In the genomic region with DNA sequence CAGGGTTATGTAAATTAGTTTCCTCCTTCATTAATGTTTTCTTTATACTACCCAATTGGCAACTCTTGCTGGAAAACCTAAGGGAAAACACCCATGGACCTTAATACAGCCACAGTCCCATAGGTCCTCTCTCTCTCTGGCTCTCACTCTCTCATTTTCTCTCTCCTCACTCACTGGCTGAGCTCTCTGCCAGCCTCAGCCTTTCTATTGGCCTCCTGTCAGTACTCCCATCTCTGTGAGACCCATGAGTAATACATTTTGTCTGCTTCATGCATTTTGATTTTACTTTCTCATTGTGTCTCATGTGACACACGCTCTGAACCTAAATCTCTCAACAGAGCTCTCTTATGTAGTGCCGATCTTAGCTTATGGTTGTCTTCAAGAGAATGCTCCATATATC, we compare ENCODE assay signal across 22 cellular contexts.
DNase-seq lines count a peak whose midpoint lies in the region; ATAC-seq and TF ChIP-seq lines count a peak whose summit lies in the region.
"Had no signal": no experiment of that assay in that cellular context is flagged by ENCODE, and none has a peak within 500 bp of the region (broad histone marks: within the 10 kb centered on the region; RNA-seq: fewer than 3 reads in every experiment).

No MANE protein-coding gene starts in this region.

- no peak overlapping the region for H3K27ac Mint-ChIP-seq in neural progenitor cell
- H3K27ac Mint-ChIP-seq: B cell; CD4-positive, CD25-positive, alpha-beta regulatory T cell had no signal

- H3K9me3 ChIP-seq in neural progenitor cell (ENCODE audit: low read depth) (no peaks in the 10 kb centered on the region), aorta (ENCODE audit: control insufficient read depth, low read length) (no peaks in the 10 kb centered on the region), HAP-1 (no peaks in the 10 kb centered on the region)

- no peak for TF ChIP-seq CTCF in neural progenitor cell (IDR thresholded peaks at IDR 0.05)

- no peak overlapping the region for H3K4me3 ChIP-seq in neural progenitor cell
- H3K4me3 ChIP-seq in aorta (ENCODE audit: low read length in 2 of 2) = no peak overlapping the region
- no peak overlapping the region for H3K4me3 ChIP-seq in HAP-1

- peak; percentile 33 for ATAC-seq in aorta (ENCODE audit: low FRiP score)
- ATAC-seq in stimulated activated naive CD8-positive, alpha-beta T cell treated with anti-CD3 and anti-CD28 coated beads, Interleukin-15, Interleukin-2, amounts not matched to agents 100 U/mL and 50 U/mL, for 24 hours = no peak
- ATAC-seq: HCT116, SK-N-SH treated with all-trans-retinoic acid at 6 μM for 48 hours had no signal

- intact Hi-C loops in aorta (cut with DNase I) = no loop called here

- no peaks in the 10 kb centered on the region for H4K20me1 ChIP-seq in neural progenitor cell (ENCODE audit: low read depth)

- no peaks in the 10 kb centered on the region for H3K79me2 ChIP-seq in neural progenitor cell (ENCODE audit: low read depth)

- peaks cover 4% of the 10 kb centered on the region for H3K4me1 Mint-ChIP-seq in neural progenitor cell
- H3K4me1 Mint-ChIP-seq: B cell had no signal

- H3K36me3 ChIP-seq in neural progenitor cell = no peaks in the 10 kb centered on the region
- no peaks in the 10 kb centered on the region for H3K36me3 ChIP-seq in aorta (ENCODE audit: control insufficient read depth in 1 of 2, insufficient read depth in 2 of 2, low read length in 1 of 2)
- H3K36me3 ChIP-seq in HAP-1 (replicated peaks) = no peaks in the 10 kb centered on the region

- H3F3A ChIP-seq in neural progenitor cell (ENCODE audit: low read depth) = no peaks in the 10 kb centered on the region

- H3K4me2 ChIP-seq in neural progenitor cell = no peak overlapping the region

- no peak overlapping the region for H3K9ac ChIP-seq in neural progenitor cell

- DNase-seq in LHCN-M2 (ENCODE audit: low read depth) (peak; percentile 21), astrocyte of the hippocampus (ENCODE audit: low read depth, low spot score) (peak; percentile 17), neural progenitor cell (ENCODE audit: low spot score) (no peak), aorta (no peak), HAP-1 (ENCODE audit: low spot score in 2 of 2) (no peak), kidney tubule cell (ENCODE audit: low spot score) (no peak)
- no peak for DNase-seq in stimulated activated naive CD8-positive, alpha-beta T cell treated with anti-CD3 and anti-CD28 coated beads, Interleukin-15, Interleukin-2, amounts not matched to agents 100 U/mL and 50 U/mL, for 24 hours
- DNase-seq: CD4-positive, CD25-positive, alpha-beta regulatory T cell; COR-L47; DMS 273 treated with DMSO at 0.1 percent for 48 hours; DND-41; GDM1; NCI-H1417; NCI-H187; NCI-H226; NCI-H524; NCI-H82; OCI-M1; SHP77 treated with DMSO at 0.1 percent for 48 hours had no signal

- no peak overlapping the region for H3K4me3 Mint-ChIP-seq in neural progenitor cell
- H3K4me3 Mint-ChIP-seq: B cell; CD4-positive, CD25-positive, alpha-beta regulatory T cell had no signal

- WGBS in aorta, 2 donors = 40 to 65% methylated on average over 2 of the region's 2 CpGs

- H3K27ac ChIP-seq in neural progenitor cell (no peak overlapping the region), aorta (ENCODE audit: low read depth in 1 of 2, low read length in 2 of 2) (no peak overlapping the region)

- in situ Hi-C loops in HAP-1 (cut with MboI; ENCODE audit: low sequenced_read_pairs) = no loop called here

- peaks cover 3% of the 10 kb centered on the region for H3K27me3 Mint-ChIP-seq in neural progenitor cell (ENCODE audit: insufficient read depth, low read depth)
- H3K27me3 Mint-ChIP-seq: B cell; CD4-positive, CD25-positive, alpha-beta regulatory T cell had no signal

- peak overlapping the region; percentile 47 for H2AFZ ChIP-seq in neural progenitor cell (replicated peaks)

- H3K27me3 ChIP-seq in neural progenitor cell (no peaks in the 10 kb centered on the region), aorta (ENCODE audit: control insufficient read depth in 1 of 2, insufficient read depth in 2 of 2, low read length in 1 of 2) (no peaks in the 10 kb centered on the region), HAP-1 (ENCODE audit: low read depth) (no peaks in the 10 kb centered on the region)

- no peaks in the 10 kb centered on the region for H3K36me3 Mint-ChIP-seq in neural progenitor cell
- H3K36me3 Mint-ChIP-seq: CD4-positive, CD25-positive, alpha-beta regulatory T cell had no signal

- no peaks in the 10 kb centered on the region for H3K9me3 Mint-ChIP-seq in neural progenitor cell

- H3K4me1 ChIP-seq in neural progenitor cell (no peaks in the 10 kb centered on the region), aorta (ENCODE audit: control insufficient read depth in 1 of 2, insufficient read depth in 2 of 2, low read length in 2 of 2) (no peaks in the 10 kb centered on the region), HAP-1 (peaks cover 7% of the 10 kb centered on the region)

Comparison
In these comparisons a context has a peak if more than half of its experiments do, and no peak if none do; other contexts are left out.
1. DNase-seq: peak in LHCN-M2 (single experiment) and astrocyte of the hippocampus (single experiment); none in neural progenitor cell (single experiment), aorta (0 of 2), HAP-1 (0 of 2), stimulated activated naive CD8-positive, alpha-beta T cell treated with anti-CD3 and anti-CD28 coated beads, Interleukin-15, Interleukin-2, amounts not matched to agents 100 U/mL and 50 U/mL, for 24 hours (single experiment) and kidney tubule cell (single experiment).